ENCODE assay signal across 12 cellular contexts in genomic region chr7:92451645-92452044, GRCh38. TPM values are rescaled to one million over a fixed set of nuclear protein-coding genes. Genes with fewer than 3 reads are reported as not detected.
"Had no signal": no experiment of that assay in that cellular context is flagged by ENCODE, and none has a peak within 500 bp of the region (broad histone marks: within the 10 kb centered on the region; RNA-seq: fewer than 3 reads in every experiment).

No MANE protein-coding gene starts in this region.

- H3K4me3 Mint-ChIP-seq: GM23338, H9, HFFc6 had no signal

- FAIRE-seq: H1, H54 had no signal

- H3K27ac ChIP-seq: GM23248 had no signal

- H3K9me3 Mint-ChIP-seq: GM23338, H9, HFFc6 had no signal

- ATAC-seq: GM23338, HCT116 had no signal

- H3K27ac Mint-ChIP-seq: GM23338, H9, HFFc6 had no signal

- DNase-seq: GM23248, GOT3, H7, H9, HCEC 1CT, HFFc6 had no signal

- H3K9me3 ChIP-seq: HAP-1 had no signal

- H3K4me2 ChIP-seq: GM23338 had no signal

- H2AFZ ChIP-seq: GM23248, GM23338 had no signal

- H3K4me3 ChIP-seq: GM23248, GM23338, HAP-1 had no signal

- H3K9ac ChIP-seq: GM23248 had no signal

RNA-seq across cellular contexts. Expression of gene ERVW-1, which starts 26.1 kb away (rescaled TPM):
- total RNA-seq: GM23248, H1, H4, H9, HFFc6 had no signal
- polyA plus RNA-seq: GM23248, GM23338 had no signal
